ENCODE assay signal across 1 cellular context in genomic region chr3:46734773-46735172, GRCh38.
TF ChIP-seq lines count a peak whose summit lies in the region.

No MANE protein-coding gene starts in this region.

TF ChIP-seq in H1, 55 proteins besides CTCF, POLR2A, EP300 and RAD21:
- no peak for TF ChIP-seq JUND (IDR thresholded peaks at IDR 0.05; ENCODE audit: low read length)
- no peak for TF ChIP-seq SIRT6 (IDR thresholded peaks at IDR 0.05; ENCODE audit: low read length)
- no peak for TF ChIP-seq SAP30 (IDR thresholded peaks at IDR 0.05; ENCODE audit: insufficient read depth, insufficient replicate concordance, low read length)
